In genomic region chr2:48651127-48651526, GRCh38 we compare ENCODE assay signal across 1 cellular context.
TF ChIP-seq lines count a peak whose summit lies in the region.

No MANE protein-coding gene starts in this region.

TF ChIP-seq in K562, 482 proteins besides CTCF, POLR2A, EP300 and RAD21:
- peak; percentile 55 for TF ChIP-seq ATF3 (IDR thresholded peaks at IDR 0.05)
- TF ChIP-seq ATF3 (CRISPR knock-in tag; conservative IDR thresholded peaks at IDR 0.05): no peak
- no peak for TF ChIP-seq CBX8 (IDR thresholded peaks at IDR 0.05; ENCODE audit: borderline replicate concordance, extremely low read depth, low read depth, low read length, poor library complexity, severe bottlenecking)
- peak; percentile 44; the same call in 1 of the 2 replicates for TF ChIP-seq ATF7 (IDR thresholded peaks at IDR 0.05)
- no peak for TF ChIP-seq E2F6 (IDR thresholded peaks at IDR 0.05; ENCODE audit: borderline replicate concordance in 1 of 2, extremely low read depth in 1 of 2, insufficient read depth in 1 of 2, insufficient read length in 1 of 2, low read depth in 1 of 2, low read length in 1 of 2, poor library complexity in 1 of 2, severe bottlenecking in 1 of 2)
- no peak; the same call in 1 of the 2 replicates for TF ChIP-seq JUND (IDR thresholded peaks at IDR 0.05; ENCODE audit: borderline replicate concordance, low read depth, low read length)
- peak; percentile 37; the same call in 1 of the 3 replicates for TF ChIP-seq JUND (tag; IDR thresholded peaks at IDR 0.05; ENCODE audit: borderline replicate concordance, low read depth, low read length)
- TF ChIP-seq ZNF668 (CRISPR knock-in tag; IDR thresholded peaks at IDR 0.05): no peak
- TF ChIP-seq ATF6 (CRISPR knock-in tag; IDR thresholded peaks at IDR 0.05): no peak
- no peak for TF ChIP-seq IRF1 (CRISPR knock-in tag; IDR thresholded peaks at IDR 0.05; ENCODE audit: borderline replicate concordance)
- no peak for TF ChIP-seq ZBTB49 (CRISPR knock-in tag; IDR thresholded peaks at IDR 0.05; ENCODE audit: borderline replicate concordance)
